ENCODE assay signal across 1 cellular context in the genomic region with DNA sequence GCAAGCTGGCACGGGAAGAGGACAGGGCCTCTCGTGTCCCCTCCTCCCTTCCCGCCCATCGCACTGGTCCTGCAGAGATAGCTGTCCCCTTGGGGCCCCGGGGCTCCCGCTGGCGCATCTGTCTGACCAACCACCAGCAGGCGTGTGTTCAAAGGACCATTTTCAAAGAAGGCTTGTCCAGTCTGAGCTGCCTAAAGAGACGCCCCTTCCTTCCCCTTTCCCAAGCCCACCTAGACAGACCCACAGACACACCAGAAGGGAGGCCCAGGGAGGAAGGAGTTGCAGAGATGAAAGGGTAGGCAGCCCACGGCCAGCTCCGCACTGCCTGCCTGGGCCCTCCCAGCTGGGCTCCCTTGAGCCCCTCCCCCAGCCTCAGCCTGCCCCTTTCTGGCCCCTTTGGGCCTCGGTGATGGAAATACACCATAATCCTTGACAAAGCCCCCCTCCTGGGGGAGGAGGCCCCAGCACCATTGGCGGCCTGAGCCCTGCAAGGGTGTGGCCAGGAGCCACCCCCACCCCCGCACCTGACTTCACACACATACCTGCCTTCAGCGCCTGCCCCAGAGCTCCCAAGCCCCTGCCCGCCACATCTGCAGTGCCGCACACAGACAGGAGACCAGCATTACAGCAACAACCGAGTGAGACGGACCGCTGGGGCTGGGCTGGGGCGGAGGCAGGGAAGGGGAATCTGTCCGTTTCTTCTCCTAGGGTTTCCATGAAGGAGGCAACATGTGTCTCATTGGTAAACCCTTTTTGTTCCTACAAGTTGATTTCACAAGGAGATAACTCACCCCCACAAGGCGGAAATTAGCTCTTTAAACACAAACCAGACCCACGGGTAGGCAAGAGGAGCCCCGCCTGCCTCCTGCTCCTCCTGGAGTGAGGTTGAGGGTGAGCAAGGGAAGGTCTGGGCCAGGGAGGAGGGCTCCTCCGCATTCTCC.
TF ChIP-seq lines count a peak whose summit lies in the region.

A gene with protein sequence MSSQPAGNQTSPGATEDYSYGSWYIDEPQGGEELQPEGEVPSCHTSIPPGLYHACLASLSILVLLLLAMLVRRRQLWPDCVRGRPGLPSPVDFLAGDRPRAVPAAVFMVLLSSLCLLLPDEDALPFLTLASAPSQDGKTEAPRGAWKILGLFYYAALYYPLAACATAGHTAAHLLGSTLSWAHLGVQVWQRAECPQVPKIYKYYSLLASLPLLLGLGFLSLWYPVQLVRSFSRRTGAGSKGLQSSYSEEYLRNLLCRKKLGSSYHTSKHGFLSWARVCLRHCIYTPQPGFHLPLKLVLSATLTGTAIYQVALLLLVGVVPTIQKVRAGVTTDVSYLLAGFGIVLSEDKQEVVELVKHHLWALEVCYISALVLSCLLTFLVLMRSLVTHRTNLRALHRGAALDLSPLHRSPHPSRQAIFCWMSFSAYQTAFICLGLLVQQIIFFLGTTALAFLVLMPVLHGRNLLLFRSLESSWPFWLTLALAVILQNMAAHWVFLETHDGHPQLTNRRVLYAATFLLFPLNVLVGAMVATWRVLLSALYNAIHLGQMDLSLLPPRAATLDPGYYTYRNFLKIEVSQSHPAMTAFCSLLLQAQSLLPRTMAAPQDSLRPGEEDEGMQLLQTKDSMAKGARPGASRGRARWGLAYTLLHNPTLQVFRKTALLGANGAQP (minus strand): TSS at position 327 of the 941 bp plus-strand sequence. CDS start 520 bp downstream, outside the sequence.

TF ChIP-seq in WTC11, 78 proteins besides CTCF, POLR2A, EP300 and RAD21 (continued from another document):
- TF ChIP-seq, protein P1, sequence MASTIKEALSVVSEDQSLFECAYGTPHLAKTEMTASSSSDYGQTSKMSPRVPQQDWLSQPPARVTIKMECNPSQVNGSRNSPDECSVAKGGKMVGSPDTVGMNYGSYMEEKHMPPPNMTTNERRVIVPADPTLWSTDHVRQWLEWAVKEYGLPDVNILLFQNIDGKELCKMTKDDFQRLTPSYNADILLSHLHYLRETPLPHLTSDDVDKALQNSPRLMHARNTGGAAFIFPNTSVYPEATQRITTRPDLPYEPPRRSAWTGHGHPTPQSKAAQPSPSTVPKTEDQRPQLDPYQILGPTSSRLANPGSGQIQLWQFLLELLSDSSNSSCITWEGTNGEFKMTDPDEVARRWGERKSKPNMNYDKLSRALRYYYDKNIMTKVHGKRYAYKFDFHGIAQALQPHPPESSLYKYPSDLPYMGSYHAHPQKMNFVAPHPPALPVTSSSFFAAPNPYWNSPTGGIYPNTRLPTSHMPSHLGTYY (CRISPR knock-in tag; IDR thresholded peaks at IDR 0.05): no peak
- TF ChIP-seq, protein P2, sequence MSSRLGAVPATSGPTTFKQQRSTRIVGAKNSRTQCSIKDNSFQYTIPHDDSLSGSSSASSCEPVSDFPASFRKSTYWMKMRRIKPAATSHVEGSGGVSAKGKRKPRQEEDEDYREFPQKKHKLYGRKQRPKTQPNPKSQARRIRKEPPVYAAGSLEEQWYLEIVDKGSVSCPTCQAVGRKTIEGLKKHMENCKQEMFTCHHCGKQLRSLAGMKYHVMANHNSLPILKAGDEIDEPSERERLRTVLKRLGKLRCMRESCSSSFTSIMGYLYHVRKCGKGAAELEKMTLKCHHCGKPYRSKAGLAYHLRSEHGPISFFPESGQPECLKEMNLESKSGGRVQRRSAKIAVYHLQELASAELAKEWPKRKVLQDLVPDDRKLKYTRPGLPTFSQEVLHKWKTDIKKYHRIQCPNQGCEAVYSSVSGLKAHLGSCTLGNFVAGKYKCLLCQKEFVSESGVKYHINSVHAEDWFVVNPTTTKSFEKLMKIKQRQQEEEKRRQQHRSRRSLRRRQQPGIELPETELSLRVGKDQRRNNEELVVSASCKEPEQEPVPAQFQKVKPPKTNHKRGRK (CRISPR knock-in tag; IDR thresholded peaks at IDR 0.05; ENCODE audit: borderline replicate concordance): no peak
- TF ChIP-seq, protein P3, sequence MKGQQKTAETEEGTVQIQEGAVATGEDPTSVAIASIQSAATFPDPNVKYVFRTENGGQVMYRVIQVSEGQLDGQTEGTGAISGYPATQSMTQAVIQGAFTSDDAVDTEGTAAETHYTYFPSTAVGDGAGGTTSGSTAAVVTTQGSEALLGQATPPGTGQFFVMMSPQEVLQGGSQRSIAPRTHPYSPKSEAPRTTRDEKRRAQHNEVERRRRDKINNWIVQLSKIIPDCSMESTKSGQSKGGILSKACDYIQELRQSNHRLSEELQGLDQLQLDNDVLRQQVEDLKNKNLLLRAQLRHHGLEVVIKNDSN (CRISPR knock-in tag; IDR thresholded peaks at IDR 0.05): peak; percentile 71; the same call in 1 of the 2 replicates
- TF ChIP-seq, protein P4, sequence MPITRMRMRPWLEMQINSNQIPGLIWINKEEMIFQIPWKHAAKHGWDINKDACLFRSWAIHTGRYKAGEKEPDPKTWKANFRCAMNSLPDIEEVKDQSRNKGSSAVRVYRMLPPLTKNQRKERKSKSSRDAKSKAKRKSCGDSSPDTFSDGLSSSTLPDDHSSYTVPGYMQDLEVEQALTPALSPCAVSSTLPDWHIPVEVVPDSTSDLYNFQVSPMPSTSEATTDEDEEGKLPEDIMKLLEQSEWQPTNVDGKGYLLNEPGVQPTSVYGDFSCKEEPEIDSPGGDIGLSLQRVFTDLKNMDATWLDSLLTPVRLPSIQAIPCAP (CRISPR knock-in tag; IDR thresholded peaks at IDR 0.05): no peak
- TF ChIP-seq, protein P5, sequence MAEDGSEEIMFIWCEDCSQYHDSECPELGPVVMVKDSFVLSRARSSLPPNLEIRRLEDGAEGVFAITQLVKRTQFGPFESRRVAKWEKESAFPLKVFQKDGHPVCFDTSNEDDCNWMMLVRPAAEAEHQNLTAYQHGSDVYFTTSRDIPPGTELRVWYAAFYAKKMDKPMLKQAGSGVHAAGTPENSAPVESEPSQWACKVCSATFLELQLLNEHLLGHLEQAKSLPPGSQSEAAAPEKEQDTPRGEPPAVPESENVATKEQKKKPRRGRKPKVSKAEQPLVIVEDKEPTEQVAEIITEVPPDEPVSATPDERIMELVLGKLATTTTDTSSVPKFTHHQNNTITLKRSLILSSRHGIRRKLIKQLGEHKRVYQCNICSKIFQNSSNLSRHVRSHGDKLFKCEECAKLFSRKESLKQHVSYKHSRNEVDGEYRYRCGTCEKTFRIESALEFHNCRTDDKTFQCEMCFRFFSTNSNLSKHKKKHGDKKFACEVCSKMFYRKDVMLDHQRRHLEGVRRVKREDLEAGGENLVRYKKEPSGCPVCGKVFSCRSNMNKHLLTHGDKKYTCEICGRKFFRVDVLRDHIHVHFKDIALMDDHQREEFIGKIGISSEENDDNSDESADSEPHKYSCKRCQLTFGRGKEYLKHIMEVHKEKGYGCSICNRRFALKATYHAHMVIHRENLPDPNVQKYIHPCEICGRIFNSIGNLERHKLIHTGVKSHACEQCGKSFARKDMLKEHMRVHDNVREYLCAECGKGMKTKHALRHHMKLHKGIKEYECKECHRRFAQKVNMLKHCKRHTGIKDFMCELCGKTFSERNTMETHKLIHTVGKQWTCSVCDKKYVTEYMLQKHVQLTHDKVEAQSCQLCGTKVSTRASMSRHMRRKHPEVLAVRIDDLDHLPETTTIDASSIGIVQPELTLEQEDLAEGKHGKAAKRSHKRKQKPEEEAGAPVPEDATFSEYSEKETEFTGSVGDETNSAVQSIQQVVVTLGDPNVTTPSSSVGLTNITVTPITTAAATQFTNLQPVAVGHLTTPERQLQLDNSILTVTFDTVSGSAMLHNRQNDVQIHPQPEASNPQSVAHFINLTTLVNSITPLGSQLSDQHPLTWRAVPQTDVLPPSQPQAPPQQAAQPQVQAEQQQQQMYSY (CRISPR knock-in tag; IDR thresholded peaks at IDR 0.05): no peak
- TF ChIP-seq ZNF232 (CRISPR knock-in tag; IDR thresholded peaks at IDR 0.05) (no peak), ZNF138 (CRISPR knock-in tag; conservative IDR thresholded peaks at IDR 0.05) (no peak), JAZF1 (CRISPR knock-in tag; IDR thresholded peaks at IDR 0.05) (no peak), ZNF423 (CRISPR knock-in tag; IDR thresholded peaks at IDR 0.05) (peak; percentile 80), IRF2 (CRISPR knock-in tag; IDR thresholded peaks at IDR 0.05; ENCODE audit: borderline replicate concordance, low read depth) (no peak), NFATC4 (CRISPR knock-in tag; IDR thresholded peaks at IDR 0.05) (no peak), ZNF219 (CRISPR knock-in tag; IDR thresholded peaks at IDR 0.05; ENCODE audit: borderline replicate concordance) (no peak), FOXK1 (CRISPR knock-in tag; IDR thresholded peaks at IDR 0.05) (peak; percentile 64), NR1H2 (CRISPR knock-in tag; IDR thresholded peaks at IDR 0.05) (no peak), GTF2I (CRISPR knock-in tag; conservative IDR thresholded peaks at IDR 0.05) (no peak), NFYB (CRISPR knock-in tag; conservative IDR thresholded peaks at IDR 0.05; ENCODE audit: low read depth) (no peak), HMGA2 (CRISPR knock-in tag; IDR thresholded peaks at IDR 0.05) (no peak), SP1 (CRISPR knock-in tag; conservative IDR thresholded peaks at IDR 0.05) (peak; percentile 83), ESRRA (CRISPR knock-in tag; IDR thresholded peaks at IDR 0.05; ENCODE audit: borderline replicate concordance) (no peak), TCF7 (CRISPR knock-in tag; IDR thresholded peaks at IDR 0.05; ENCODE audit: low read depth) (no peak), EMX1 (CRISPR knock-in tag; IDR thresholded peaks at IDR 0.05) (no peak), SMAD3 (CRISPR knock-in tag; IDR thresholded peaks at IDR 0.05; ENCODE audit: borderline replicate concordance) (no peak; the same call in 1 of the 2 replicates), ZNF396 (CRISPR knock-in tag; IDR thresholded peaks at IDR 0.05; ENCODE audit: borderline replicate concordance) (no peak), ZNF263 (CRISPR knock-in tag; IDR thresholded peaks at IDR 0.05; ENCODE audit: low read depth) (no peak), ELF4 (CRISPR knock-in tag; IDR thresholded peaks at IDR 0.05; ENCODE audit: low read depth) (no peak), TEAD4 (CRISPR knock-in tag; IDR thresholded peaks at IDR 0.05) (no peak)
- TF ChIP-seq, protein P6, sequence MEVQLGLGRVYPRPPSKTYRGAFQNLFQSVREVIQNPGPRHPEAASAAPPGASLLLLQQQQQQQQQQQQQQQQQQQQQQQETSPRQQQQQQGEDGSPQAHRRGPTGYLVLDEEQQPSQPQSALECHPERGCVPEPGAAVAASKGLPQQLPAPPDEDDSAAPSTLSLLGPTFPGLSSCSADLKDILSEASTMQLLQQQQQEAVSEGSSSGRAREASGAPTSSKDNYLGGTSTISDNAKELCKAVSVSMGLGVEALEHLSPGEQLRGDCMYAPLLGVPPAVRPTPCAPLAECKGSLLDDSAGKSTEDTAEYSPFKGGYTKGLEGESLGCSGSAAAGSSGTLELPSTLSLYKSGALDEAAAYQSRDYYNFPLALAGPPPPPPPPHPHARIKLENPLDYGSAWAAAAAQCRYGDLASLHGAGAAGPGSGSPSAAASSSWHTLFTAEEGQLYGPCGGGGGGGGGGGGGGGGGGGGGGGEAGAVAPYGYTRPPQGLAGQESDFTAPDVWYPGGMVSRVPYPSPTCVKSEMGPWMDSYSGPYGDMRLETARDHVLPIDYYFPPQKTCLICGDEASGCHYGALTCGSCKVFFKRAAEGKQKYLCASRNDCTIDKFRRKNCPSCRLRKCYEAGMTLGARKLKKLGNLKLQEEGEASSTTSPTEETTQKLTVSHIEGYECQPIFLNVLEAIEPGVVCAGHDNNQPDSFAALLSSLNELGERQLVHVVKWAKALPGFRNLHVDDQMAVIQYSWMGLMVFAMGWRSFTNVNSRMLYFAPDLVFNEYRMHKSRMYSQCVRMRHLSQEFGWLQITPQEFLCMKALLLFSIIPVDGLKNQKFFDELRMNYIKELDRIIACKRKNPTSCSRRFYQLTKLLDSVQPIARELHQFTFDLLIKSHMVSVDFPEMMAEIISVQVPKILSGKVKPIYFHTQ (CRISPR knock-in tag; IDR thresholded peaks at IDR 0.05): no peak
- TF ChIP-seq, protein P7, sequence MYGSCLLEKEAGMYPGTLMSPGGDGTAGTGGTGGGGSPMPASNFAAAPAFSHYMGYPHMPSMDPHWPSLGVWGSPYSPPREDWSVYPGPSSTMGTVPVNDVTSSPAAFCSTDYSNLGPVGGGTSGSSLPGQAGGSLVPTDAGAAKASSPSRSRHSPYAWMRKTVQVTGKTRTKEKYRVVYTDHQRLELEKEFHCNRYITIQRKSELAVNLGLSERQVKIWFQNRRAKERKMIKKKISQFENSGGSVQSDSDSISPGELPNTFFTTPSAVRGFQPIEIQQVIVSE (CRISPR knock-in tag; IDR thresholded peaks at IDR 0.05; ENCODE audit: borderline replicate concordance): no peak
- TF ChIP-seq, protein P8, sequence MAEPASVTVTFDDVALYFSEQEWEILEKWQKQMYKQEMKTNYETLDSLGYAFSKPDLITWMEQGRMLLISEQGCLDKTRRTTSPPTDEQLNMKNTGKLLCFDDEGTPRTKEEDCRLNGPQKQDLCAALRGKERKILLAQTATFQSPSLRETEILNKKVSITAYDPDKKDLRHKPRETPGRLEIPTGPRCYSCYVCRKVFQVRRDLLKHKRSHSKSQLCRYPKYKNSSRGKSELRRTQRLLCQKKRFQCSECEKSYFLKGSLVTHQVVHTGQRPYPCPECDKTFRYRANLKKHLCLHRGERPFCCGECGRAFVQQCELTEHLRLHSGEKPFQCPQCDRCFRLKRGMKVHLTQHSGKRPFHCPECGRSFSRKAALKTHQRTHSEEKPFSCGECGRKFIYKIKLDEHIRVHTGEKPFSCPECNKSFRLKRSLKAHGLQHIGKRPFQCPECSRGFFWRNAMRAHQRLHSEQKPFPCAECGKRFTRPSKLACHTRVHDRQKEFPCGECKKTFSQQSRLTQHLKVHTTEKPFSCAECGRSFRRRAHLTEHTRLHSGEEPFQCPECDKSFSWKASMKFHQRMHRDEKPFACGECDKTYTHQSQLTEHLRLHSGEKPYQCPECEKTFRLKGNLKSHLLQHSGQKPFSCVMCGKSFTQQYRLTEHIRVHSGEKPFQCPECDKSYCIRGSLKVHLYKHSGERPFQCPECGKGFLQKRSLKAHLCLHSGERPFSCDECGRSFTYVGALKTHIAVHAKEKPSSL (CRISPR knock-in tag; conservative IDR thresholded peaks at IDR 0.05): no peak
